In genomic region chr2:237732070-237732469, GRCh38 we compare ENCODE assay signal across 8 cellular contexts.
DNase-seq lines count a peak whose midpoint lies in the region; ATAC-seq and TF ChIP-seq lines count a peak whose summit lies in the region.
"Had no signal": no experiment of that assay in that cellular context is flagged by ENCODE, and none has a peak within 500 bp of the region (broad histone marks: within the 10 kb centered on the region; RNA-seq: fewer than 3 reads in every experiment).

No MANE protein-coding gene starts in this region.

- H3K4me3 Mint-ChIP-seq in GM23338 (no peak overlapping the region), WTC11 (no peak overlapping the region)

- DNase-seq in GM23338 (ENCODE audit: low spot score) (no peak), WTC11 (ENCODE audit: low spot score) (no peak), iPS-NIHi11 (ENCODE audit: low spot score) (peak; percentile 33), NCI-H2029 (lab: John Stamatoyannopoulos, UW) (no peak), EL (no peak)
- no peak for DNase-seq in effector memory CD4-positive, alpha-beta T cell
- DNase-seq: Karpas-422 had no signal

- H3K79me2 ChIP-seq in GM23338 (replicated peaks; ENCODE audit: insufficient read depth), result peaks cover 83% of the 10 kb centered on the region

- peaks cover 41% of the 10 kb centered on the region; the same call in 1 of the 2 replicates for H4K20me1 ChIP-seq in GM23338 (replicated peaks; ENCODE audit: insufficient read depth)

- no peaks in the 10 kb centered on the region for H3K9me3 ChIP-seq in skeletal muscle tissue (ENCODE audit: control insufficient read depth in 3 of 3, low read length in 3 of 3)
- H3K9me3 ChIP-seq in effector memory CD4-positive, alpha-beta T cell (ENCODE audit: control insufficient read depth, low read length), result no peaks in the 10 kb centered on the region

- H3K4me3 ChIP-seq in GM23338 (no peak overlapping the region), skeletal muscle tissue (ENCODE audit: low read length in 3 of 3) (no peak overlapping the region)
- no peak overlapping the region for H3K4me3 ChIP-seq in effector memory CD4-positive, alpha-beta T cell (ENCODE audit: insufficient read depth, low read depth, low read length, poor library complexity, severe bottlenecking)

- TF ChIP-seq CTCF in GM23338 (conservative IDR thresholded peaks at IDR 0.05; ENCODE audit: low read depth in 2 of 2) (no peak), WTC11 (IDR thresholded peaks at IDR 0.05) (no peak)

- H3K27ac ChIP-seq in GM23338 (ENCODE audit: low read depth) (peak overlapping the region; percentile 78; the same call in 1 of the 2 replicates), skeletal muscle tissue (ENCODE audit: low read depth, low read length) (peak overlapping the region; percentile 73)
- no peak overlapping the region for H3K27ac ChIP-seq in effector memory CD4-positive, alpha-beta T cell (ENCODE audit: insufficient read depth, low read length, poor library complexity, severe bottlenecking)

- H3K4me2 ChIP-seq in GM23338, result 0 out of 2 replicates have a peak overlapping the region, but pooled peaks have one; percentile 15

- H3K4me1 ChIP-seq in GM23338 (ENCODE audit: insufficient read depth), result peaks cover 65% of the 10 kb centered on the region
- peaks cover 42 to 53% (median 44%) of the 10 kb centered on the region in 3 donors for H3K4me1 ChIP-seq in skeletal muscle tissue (ENCODE audit: control insufficient read depth in 3 of 3, insufficient read depth in 3 of 3, low read length in 3 of 3)
- peaks cover 37% of the 10 kb centered on the region for H3K4me1 ChIP-seq in effector memory CD4-positive, alpha-beta T cell (ENCODE audit: control insufficient read depth, insufficient read depth, low read length, poor library complexity, severe bottlenecking)

- H2AFZ ChIP-seq in GM23338, result no peak overlapping the region

- H3K27ac Mint-ChIP-seq in GM23338, result peak overlapping the region; percentile 17
- peak overlapping the region; percentile 87 for H3K27ac Mint-ChIP-seq in WTC11

- peak; percentile 11; the same call in 1 of the 3 replicates for ATAC-seq in GM23338
- ATAC-seq in WTC11, result no peak

- H3K27me3 ChIP-seq in GM23338 (ENCODE audit: insufficient read depth), result no peaks in the 10 kb centered on the region
- H3K27me3 ChIP-seq in skeletal muscle tissue (ENCODE audit: control insufficient read depth in 3 of 3, insufficient read depth in 3 of 3, low read length in 3 of 3), result no peaks in the 10 kb centered on the region
- no peaks in the 10 kb centered on the region for H3K27me3 ChIP-seq in effector memory CD4-positive, alpha-beta T cell (replicated peaks; ENCODE audit: control insufficient read depth, insufficient read depth, low read length, poor library complexity, severe bottlenecking)

- H3K9me3 Mint-ChIP-seq in GM23338, result no peaks in the 10 kb centered on the region
- H3K9me3 Mint-ChIP-seq in WTC11, result no peaks in the 10 kb centered on the region

- CTCF ChIA-PET in WTC11 (lab: Charles Lee), result interaction anchor here (0.9 to 4.4 kb wide), 9 partner anchors 9 to 58 kb away, joined by 3 to 14 read pairs (median 4); no protein-coding TSS in a partner anchor

- peak overlapping the region; percentile 34 to 63 (median 46) for H3K9ac ChIP-seq in skeletal muscle tissue (ENCODE audit: low read depth in 1 of 3, low read length in 3 of 3)

- POLR2A ChIA-PET in WTC11 (lab: Charles Lee), result no interaction called here

- H3K27me3 Mint-ChIP-seq in GM23338 (ENCODE audit: insufficient read depth, low read depth, poor library complexity), result no peaks in the 10 kb centered on the region
- H3K27me3 Mint-ChIP-seq in WTC11 (ENCODE audit: low read depth), result no peaks in the 10 kb centered on the region

- peaks cover 7% of the 10 kb centered on the region; the same call in 1 of the 2 replicates for H3F3A ChIP-seq in GM23338 (replicated peaks; ENCODE audit: low read depth)

- no peaks in the 10 kb centered on the region for H3K9me2 ChIP-seq in GM23338 (ENCODE audit: insufficient read depth)

- H3K36me3 Mint-ChIP-seq in GM23338 (ENCODE audit: low read depth) (peaks cover 3% of the 10 kb centered on the region; the same call in 1 of the 3 replicates), WTC11 (peaks cover 11% of the 10 kb centered on the region)

- 0 out of 2 replicates have a peak, but pooled peaks cover 3% of the 10 kb centered on the region for H3K36me3 ChIP-seq in GM23338 (ENCODE audit: insufficient read depth)
- peaks cover 3 to 11% (median 11%) of the 10 kb centered on the region in 3 donors for H3K36me3 ChIP-seq in skeletal muscle tissue (ENCODE audit: control insufficient read depth in 3 of 3, insufficient read depth in 3 of 3, low read length in 3 of 3)
- peaks cover 22% of the 10 kb centered on the region for H3K36me3 ChIP-seq in effector memory CD4-positive, alpha-beta T cell (ENCODE audit: control insufficient read depth, insufficient read depth, low read length)

- H3K4me1 Mint-ChIP-seq in GM23338, result peaks cover 67% of the 10 kb centered on the region
- H3K4me1 Mint-ChIP-seq in WTC11, result peaks cover 76% of the 10 kb centered on the region

TF ChIP-seq in GM23338, 12 proteins besides CTCF, POLR2A, EP300 and RAD21:
- no peak for TF ChIP-seq EZH2phosphoT487 (IDR thresholded peaks at IDR 0.05; ENCODE audit: unreplicated experiment)
- no peak for TF ChIP-seq ETS1 (IDR thresholded peaks at IDR 0.05)
- TF ChIP-seq JUNB (IDR thresholded peaks at IDR 0.05; ENCODE audit: unreplicated experiment), result no peak
- no peak for TF ChIP-seq ZNF114 (CRISPR knock-in tag; IDR thresholded peaks at IDR 0.05)
- no peak for TF ChIP-seq EZH2 (IDR thresholded peaks at IDR 0.05; ENCODE audit: low read depth, unreplicated experiment)
- TF ChIP-seq NANOG (IDR thresholded peaks at IDR 0.05; ENCODE audit: borderline replicate concordance), result no peak

TF ChIP-seq in WTC11, 78 proteins besides CTCF, POLR2A, EP300 and RAD21:
- TF ChIP-seq PRRX2 (CRISPR knock-in tag; IDR thresholded peaks at IDR 0.05) (no peak), ZSCAN18 (CRISPR knock-in tag; IDR thresholded peaks at IDR 0.05) (no peak), NFE2L1 (CRISPR knock-in tag; IDR thresholded peaks at IDR 0.05) (no peak), HMGXB4 (CRISPR knock-in tag; IDR thresholded peaks at IDR 0.05) (no peak), AFF4 (CRISPR knock-in tag; IDR thresholded peaks at IDR 0.05; ENCODE audit: borderline replicate concordance) (no peak)
